8 cellular contexts compared by ENCODE assay signal in genomic region chr1:115976062-115976899, GRCh38. TPM values are rescaled to one million over a fixed set of nuclear protein-coding genes. Genes with fewer than 3 reads are reported as not detected.
DNase-seq lines count a peak whose midpoint lies in the region; ATAC-seq and TF ChIP-seq lines count a peak whose summit lies in the region.

Gene SLC22A15, plus strand, starts transcription at chr1:115976513. Its CDS starts 115 bp downstream, at chr1:115976628.

- H3K18ac ChIP-seq in neuronal stem cell (ENCODE audit: low read length): peak within 1 kb of the TSS; percentile 88

- peaks cover 0 to 3% (median 0%) of the 10 kb centered on the region in 7 donors for H3K9me3 Mint-ChIP-seq in CD4-positive, CD25-positive, alpha-beta regulatory T cell
- no peaks in the 10 kb centered on the region for H3K9me3 Mint-ChIP-seq in activated naive CD4-positive, alpha-beta T cell treated with anti-CD3 and anti-CD28 coated beads, Interleukin-2, amount 50 U/mL, for 24 hours

- no peak within 1 kb of the TSS for H3K4ac ChIP-seq in neuronal stem cell (ENCODE audit: low read length)

- peak within 1 kb of the TSS; percentile 74 for H3K23ac ChIP-seq in neuronal stem cell (ENCODE audit: low read depth, low read length, poor library complexity)

- no peaks in the 10 kb centered on the region for H3K36me3 Mint-ChIP-seq in CD4-positive, CD25-positive, alpha-beta regulatory T cell
- no peaks in the 10 kb centered on the region for H3K36me3 Mint-ChIP-seq in activated naive CD4-positive, alpha-beta T cell treated with anti-CD3 and anti-CD28 coated beads, Interleukin-2, amount 50 U/mL, for 24 hours

- H4K8ac ChIP-seq in neuronal stem cell (ENCODE audit: low read depth, low read length): no peak within 1 kb of the TSS

- peaks cover 68% of the 10 kb centered on the region for H3K27me3 Mint-ChIP-seq in CD4-positive, CD25-positive, alpha-beta regulatory T cell
- peaks cover 39% of the 10 kb centered on the region for H3K27me3 Mint-ChIP-seq in activated naive CD4-positive, alpha-beta T cell treated with anti-CD3 and anti-CD28 coated beads, Interleukin-2, amount 50 U/mL, for 24 hours

- H3K4me3 Mint-ChIP-seq in CD4-positive, CD25-positive, alpha-beta regulatory T cell: peak within 1 kb of the TSS; percentile 83 to 91 (median 85)
- H3K4me3 Mint-ChIP-seq in activated naive CD4-positive, alpha-beta T cell treated with anti-CD3 and anti-CD28 coated beads, Interleukin-2, amount 50 U/mL, for 24 hours: peak within 1 kb of the TSS; percentile 89

- H3K9me3 ChIP-seq in CD4-positive, CD25-positive, alpha-beta regulatory T cell (ENCODE audit: control insufficient read depth in 2 of 2, low read length in 2 of 2): peaks cover 0 to 5% of the 10 kb centered on the region in 2 experiments
- H3K9me3 ChIP-seq in OCI-LY7 (ENCODE audit: low read length) (0 out of 2 replicates have a peak, but pooled peaks cover 5% of the 10 kb centered on the region), neuronal stem cell (replicated peaks in 1 of 2; ENCODE audit: control insufficient read depth in 2 of 2, insufficient read depth in 1 of 2, low read depth in 1 of 2, low read length in 2 of 2) (no peaks in the 10 kb centered on the region), aorta (ENCODE audit: control insufficient read depth, low read length) (no peaks in the 10 kb centered on the region)

- intact Hi-C loops in OCI-LY7 (cut with micrococcal nuclease; ENCODE audit: unreplicated experiment) (no loop called here), aorta (cut with DNase I) (loop anchor here in 1 of 2 donors (2.0 kb wide), 1 partner anchor 167 kb away; no protein-coding TSS in a partner anchor)

- H3K27ac ChIP-seq in CD4-positive, CD25-positive, alpha-beta regulatory T cell (ENCODE audit: insufficient read depth, low read length, poor library complexity, severe bottlenecking): no peak within 1 kb of the TSS
- H3K27ac ChIP-seq in OCI-LY7 (ENCODE audit: low read depth, low read length, poor library complexity, severe bottlenecking) (no peak within 1 kb of the TSS), neuronal stem cell (replicated peaks; ENCODE audit: low read length) (no peak within 1 kb of the TSS), aorta (ENCODE audit: low read depth in 1 of 2, low read length in 2 of 2) (no peak within 1 kb of the TSS)

- CTCF ChIA-PET in OCI-LY7 (lab: Charles Lee; ENCODE audit: unreplicated experiment): no interaction called here

- no peak within 1 kb of the TSS for H3K14ac ChIP-seq in neuronal stem cell (ENCODE audit: low read length)

- peak within 1 kb of the TSS; percentile 78 for H3K9ac ChIP-seq in neuronal stem cell (ENCODE audit: low read depth, low read length, poor library complexity)

- peaks cover 4 to 21% (median 8%) of the 10 kb centered on the region in 4 donors for H3K4me1 Mint-ChIP-seq in CD4-positive, CD25-positive, alpha-beta regulatory T cell
- peaks cover 4% of the 10 kb centered on the region for H3K4me1 Mint-ChIP-seq in activated naive CD4-positive, alpha-beta T cell treated with anti-CD3 and anti-CD28 coated beads, Interleukin-2, amount 50 U/mL, for 24 hours

- peak within 1 kb of the TSS in 1 of 3 donors; percentile 80 for H3K27ac Mint-ChIP-seq in CD4-positive, CD25-positive, alpha-beta regulatory T cell
- H3K27ac Mint-ChIP-seq in activated naive CD4-positive, alpha-beta T cell treated with anti-CD3 and anti-CD28 coated beads, Interleukin-2, amount 50 U/mL, for 24 hours: no peak within 1 kb of the TSS

- peaks cover 5% of the 10 kb centered on the region for H3K4me1 ChIP-seq in CD4-positive, CD25-positive, alpha-beta regulatory T cell (ENCODE audit: control insufficient read depth, insufficient read depth, low read length, poor library complexity, severe bottlenecking)
- no peaks in the 10 kb centered on the region for H3K4me1 ChIP-seq in OCI-LY7 (ENCODE audit: insufficient read depth, low read length, poor library complexity, severe bottlenecking)
- H3K4me1 ChIP-seq in neuronal stem cell (ENCODE audit: control insufficient read depth in 2 of 2, insufficient read depth in 1 of 2, low read depth in 1 of 2, low read length in 2 of 2): no peaks in the 10 kb centered on the region
- H3K4me1 ChIP-seq in aorta (ENCODE audit: control insufficient read depth in 1 of 2, insufficient read depth in 2 of 2, low read length in 2 of 2): no peaks in the 10 kb centered on the region

- peak within 1 kb of the TSS; percentile 57 for H3K4me2 ChIP-seq in OCI-LY7 (ENCODE audit: low read length)
- H3K4me2 ChIP-seq in neuronal stem cell (ENCODE audit: insufficient read depth, low read length, poor library complexity, severe bottlenecking): peak within 1 kb of the TSS; percentile 85

- H3K9me2 ChIP-seq in OCI-LY7 (ENCODE audit: insufficient read depth, low read length): no peaks in the 10 kb centered on the region

- H3K4me3 ChIP-seq in CD4-positive, CD25-positive, alpha-beta regulatory T cell (ENCODE audit: low read depth, low read length): peak within 1 kb of the TSS; percentile 47
- peak within 1 kb of the TSS; percentile 64 for H3K4me3 ChIP-seq in OCI-LY7 (ENCODE audit: low read depth, low read length, poor library complexity, severe bottlenecking)
- H3K4me3 ChIP-seq in neuronal stem cell (ENCODE audit: low read length in 2 of 2): peak within 1 kb of the TSS; percentile 37 to 75
- peak within 1 kb of the TSS; percentile 81 to 91 for H3K4me3 ChIP-seq in aorta (ENCODE audit: low read length in 2 of 2)

- peak in 2 of 3 donors; percentile 1 to 41 for DNase-seq in CD4-positive, CD25-positive, alpha-beta regulatory T cell
- peak; percentile 69 for DNase-seq in OCI-LY7 (ENCODE audit: low spot score)
- peak; percentile 68 for DNase-seq in glomerular visceral epithelial cell (ENCODE audit: extremely low spot score)
- DNase-seq in neuronal stem cell (ENCODE audit: low spot score): peak; percentile 31
- peak; percentile 84 to 88 for DNase-seq in aorta

- H3K27me3 ChIP-seq in CD4-positive, CD25-positive, alpha-beta regulatory T cell (ENCODE audit: control insufficient read depth, insufficient read depth, low read length): peaks cover 40% of the 10 kb centered on the region
- H3K27me3 ChIP-seq in neuronal stem cell (ENCODE audit: control insufficient read depth in 3 of 3, insufficient read depth in 3 of 3, low read depth in 1 of 3, low read length in 3 of 3): peaks cover 0 to 35% (median 21%) of the 10 kb centered on the region in 3 experiments
- no peaks in the 10 kb centered on the region for H3K27me3 ChIP-seq in aorta (ENCODE audit: control insufficient read depth in 1 of 2, insufficient read depth in 2 of 2, low read length in 1 of 2)

- POLR2A ChIA-PET in OCI-LY7 (lab: Charles Lee): interaction anchor here (0.5 to 0.7 kb wide), 2 partner anchors 13 to 382 kb away, joined by 3 read pairs; no protein-coding TSS in a partner anchor

- no peak within 1 kb of the TSS for H4K91ac ChIP-seq in neuronal stem cell (ENCODE audit: low read depth, low read length, poor library complexity)

- WGBS in neuronal stem cell (ENCODE audit: extremely low coverage in 2 of 2, insufficient read length in 2 of 2, insufficient replicate concordance in 1 of 2), 2 donors: no CpG with 5 or more reads among the region's 87 CpGs
- 0 to 1% methylated on average over 71 to 87 of the region's 87 CpGs for WGBS in aorta, 2 donors

- no peak within 1 kb of the TSS for H2BK12ac ChIP-seq in neuronal stem cell (ENCODE audit: low read length)

- no peak within 1 kb of the TSS for H2BK120ac ChIP-seq in neuronal stem cell (ENCODE audit: low read depth, low read length)

- TF ChIP-seq CTCF in OCI-LY7 (conservative IDR thresholded peaks at IDR 0.05; ENCODE audit: low read length): no peak

- H3K79me1 ChIP-seq in neuronal stem cell (ENCODE audit: low read depth, low read length): no peaks in the 10 kb centered on the region

- no peak within 1 kb of the TSS for H2AK5ac ChIP-seq in neuronal stem cell (ENCODE audit: low read depth, low read length)

- no peak within 1 kb of the TSS for H2BK5ac ChIP-seq in neuronal stem cell (ENCODE audit: low read length)

- H3K36me3 ChIP-seq in CD4-positive, CD25-positive, alpha-beta regulatory T cell (ENCODE audit: control insufficient read depth, insufficient read depth, low read length): no peaks in the 10 kb centered on the region
- H3K36me3 ChIP-seq in OCI-LY7 (ENCODE audit: insufficient read depth, low read length) (no peaks in the 10 kb centered on the region), neuronal stem cell (replicated peaks in 1 of 2; ENCODE audit: control insufficient read depth in 2 of 2, insufficient read depth in 2 of 2, low read length in 2 of 2) (no peaks in the 10 kb centered on the region), aorta (ENCODE audit: control insufficient read depth in 1 of 2, insufficient read depth in 2 of 2, low read length in 1 of 2) (no peaks in the 10 kb centered on the region)

- BruUV-seq in OCI-LY7 (replicated peaks; lab: Mats Ljungman, UMichigan): no TSS peak

- H2BK15ac ChIP-seq in neuronal stem cell (ENCODE audit: low read length): no peak within 1 kb of the TSS

- ATAC-seq in CD4-positive, CD25-positive, alpha-beta regulatory T cell (ENCODE audit: low read depth in 2 of 2): peak; percentile 39 to 62
- ATAC-seq in GM19043 (IDR thresholded peaks at IDR 0.05; ENCODE audit: low read depth, unreplicated experiment) (peak; percentile 86), HG03139 (IDR thresholded peaks at IDR 0.05; ENCODE audit: unreplicated experiment) (peak; percentile 87), aorta (ENCODE audit: low FRiP score) (peak; percentile 79)

- no peaks in the 10 kb centered on the region for H4K20me1 ChIP-seq in OCI-LY7 (ENCODE audit: insufficient read depth, low read length)

- no peaks in the 10 kb centered on the region for H3K79me2 ChIP-seq in OCI-LY7 (ENCODE audit: insufficient read depth, low read depth, low read length)

- H2AFZ ChIP-seq in OCI-LY7 (ENCODE audit: low read length) (peak within 1 kb of the TSS; percentile 81), neuronal stem cell (ENCODE audit: low read length) (peak within 1 kb of the TSS; percentile 89)

RNA-seq across cellular contexts. Expression of gene SLC22A15, which starts in this region (rescaled TPM):
- total RNA-seq in CD4-positive, CD25-positive, alpha-beta regulatory T cell: 0.17 TPM
- under 1 TPM in 1 of 4 donors, not detected in 3; 0.03 TPM for polyA plus RNA-seq in CD4-positive, CD25-positive, alpha-beta regulatory T cell
- 0.82 and 1.0 TPM in 2 replicates for total RNA-seq in OCI-LY7 (2014; rRNA removed; shearing (Covaris generic))
- total RNA-seq in OCI-LY7 (2022) (2.8 and 3.3 TPM in 2 replicates), aorta (1 to 10 TPM; 6.6 to 6.8 TPM)
- polyA plus RNA-seq in neuronal stem cell (2013, experiment 1 of 2): 0.10 TPM
- 0.11 TPM for polyA plus RNA-seq in neuronal stem cell (2013, experiment 2 of 2)
- polyA plus RNA-seq in aorta: 1 to 10 TPM; 2.9 to 4.4 TPM

Comparison
In these comparisons a context has a peak if more than half of its experiments do, and no peak if none do; other contexts are left out.
1. Peak in DNase-seq, ATAC-seq and H3K4me3 ChIP-seq in CD4-positive, CD25-positive, alpha-beta regulatory T cell; RNA of the gene not detected or under 1 TPM.
2. DNase-seq: peak in every context shown above with its lines; median percentile 86 in aorta; 69 in OCI-LY7; 68 in glomerular visceral epithelial cell; 31 in neuronal stem cell; 21 in CD4-positive, CD25-positive, alpha-beta regulatory T cell.